ENCODE assay signal across 1 cellular context in the genomic region with DNA sequence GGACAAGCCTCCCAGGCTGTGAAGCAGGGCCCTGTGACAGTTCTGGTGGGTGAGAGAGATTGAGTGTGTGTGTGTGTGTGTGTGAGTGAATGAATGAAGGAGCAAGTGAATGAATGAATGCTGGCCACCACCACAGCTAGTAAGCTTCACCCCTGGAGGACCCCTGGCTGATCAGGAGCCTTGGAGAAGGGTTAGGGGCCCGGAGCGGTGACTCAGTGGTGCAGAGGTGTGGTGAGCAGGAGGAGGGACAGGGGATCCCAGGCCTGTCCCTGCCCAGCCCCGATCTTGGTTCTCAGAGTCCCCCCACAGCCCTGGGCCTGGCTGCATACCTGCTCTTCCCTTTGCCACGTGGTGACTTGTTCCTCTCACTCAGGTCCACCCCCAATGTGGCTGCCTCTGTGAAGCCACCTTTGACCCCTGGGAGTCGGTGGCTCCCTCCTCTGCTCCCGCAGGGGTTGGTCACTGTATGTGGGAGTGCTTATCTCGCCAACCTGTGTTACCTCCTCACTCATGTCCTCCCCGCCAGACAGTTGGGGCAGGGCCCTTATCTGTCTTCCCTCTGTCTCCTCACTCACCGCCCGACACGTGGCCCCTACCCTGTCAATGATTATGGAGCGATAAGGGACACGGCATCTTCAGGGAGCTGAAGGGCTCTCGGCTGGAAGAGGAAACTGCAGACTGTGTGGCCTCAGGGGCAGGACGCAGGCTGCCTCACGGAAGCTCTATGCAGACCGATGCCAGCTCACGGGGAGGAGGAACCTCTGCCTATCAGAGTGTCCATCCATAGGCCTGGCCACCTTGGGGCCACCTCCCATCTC.
A peak's percentile ranks its signal among the peaks of the same experiment; 100 is the strongest.
TF ChIP-seq lines count a peak whose summit lies in the region.

No MANE protein-coding gene starts in this region.

TF ChIP-seq in K562, 482 proteins besides CTCF, POLR2A, EP300 and RAD21 (continued from another document and continues in another):
- TF ChIP-seq, protein P1, sequence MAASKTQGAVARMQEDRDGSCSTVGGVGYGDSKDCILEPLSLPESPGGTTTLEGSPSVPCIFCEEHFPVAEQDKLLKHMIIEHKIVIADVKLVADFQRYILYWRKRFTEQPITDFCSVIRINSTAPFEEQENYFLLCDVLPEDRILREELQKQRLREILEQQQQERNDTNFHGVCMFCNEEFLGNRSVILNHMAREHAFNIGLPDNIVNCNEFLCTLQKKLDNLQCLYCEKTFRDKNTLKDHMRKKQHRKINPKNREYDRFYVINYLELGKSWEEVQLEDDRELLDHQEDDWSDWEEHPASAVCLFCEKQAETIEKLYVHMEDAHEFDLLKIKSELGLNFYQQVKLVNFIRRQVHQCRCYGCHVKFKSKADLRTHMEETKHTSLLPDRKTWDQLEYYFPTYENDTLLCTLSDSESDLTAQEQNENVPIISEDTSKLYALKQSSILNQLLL (CRISPR knock-in tag; IDR thresholded peaks at IDR 0.05; ENCODE audit: borderline replicate concordance): no peak
- TF ChIP-seq PML (IDR thresholded peaks at IDR 0.05; ENCODE audit: low read length): peak; percentile 100
- peak; percentile 93 for TF ChIP-seq RAD51 (IDR thresholded peaks at IDR 0.05; ENCODE audit: borderline replicate concordance, low read depth)
- no peak for TF ChIP-seq THRAP3 (IDR thresholded peaks at IDR 0.05; ENCODE audit: borderline replicate concordance)
- TF ChIP-seq ZNF561 (CRISPR knock-in tag; conservative IDR thresholded peaks at IDR 0.05): no peak
- peak; percentile 44; the same call in 1 of the 2 replicates for TF ChIP-seq HCFC1 (IDR thresholded peaks at IDR 0.05; ENCODE audit: low read depth, low read length)
- no peak for TF ChIP-seq TEAD2 (tag; IDR thresholded peaks at IDR 0.05)
- TF ChIP-seq ZNF354B (CRISPR knock-in tag; IDR thresholded peaks at IDR 0.05): no peak
- TF ChIP-seq HDAC2 (IDR thresholded peaks at IDR 0.05): peak; percentile 100
- TF ChIP-seq CREB1 (IDR thresholded peaks at IDR 0.05): peak; percentile 93
- TF ChIP-seq CREB1 (CRISPR knock-in tag; IDR thresholded peaks at IDR 0.05): peak; percentile 90
- peak; percentile 93 for TF ChIP-seq DIDO1 (tag; IDR thresholded peaks at IDR 0.05; ENCODE audit: low read depth)
- TF ChIP-seq RB1 (IDR thresholded peaks at IDR 0.05; ENCODE audit: low read depth): peak; percentile 54; the same call in 1 of the 2 replicates
- peak; percentile 92 for TF ChIP-seq ZBTB1 (CRISPR knock-in tag; IDR thresholded peaks at IDR 0.05; ENCODE audit: borderline replicate concordance, low read depth)
- TF ChIP-seq ZNF232 (CRISPR knock-in tag; IDR thresholded peaks at IDR 0.05): no peak
- TF ChIP-seq ZNF121 (CRISPR knock-in tag; conservative IDR thresholded peaks at IDR 0.05): no peak
- TF ChIP-seq, protein P2, sequence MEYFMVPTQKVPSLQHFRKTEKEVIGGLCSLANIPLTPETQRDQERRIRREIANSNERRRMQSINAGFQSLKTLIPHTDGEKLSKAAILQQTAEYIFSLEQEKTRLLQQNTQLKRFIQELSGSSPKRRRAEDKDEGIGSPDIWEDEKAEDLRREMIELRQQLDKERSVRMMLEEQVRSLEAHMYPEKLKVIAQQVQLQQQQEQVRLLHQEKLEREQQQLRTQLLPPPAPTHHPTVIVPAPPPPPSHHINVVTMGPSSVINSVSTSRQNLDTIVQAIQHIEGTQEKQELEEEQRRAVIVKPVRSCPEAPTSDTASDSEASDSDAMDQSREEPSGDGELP (CRISPR knock-in tag; IDR thresholded peaks at IDR 0.05; ENCODE audit: borderline replicate concordance): peak; percentile 97
- peak; percentile 80 for TF ChIP-seq DACH1 (IDR thresholded peaks at IDR 0.05; ENCODE audit: partially characterized antibody)
- TF ChIP-seq ZNF41 (CRISPR knock-in tag; conservative IDR thresholded peaks at IDR 0.05): peak; percentile 69
- TF ChIP-seq MAFG (tag; conservative IDR thresholded peaks at IDR 0.05): 0 out of 2 replicates have a peak, but pooled peaks have one; percentile 20
- TF ChIP-seq SOX6 (IDR thresholded peaks at IDR 0.05): peak; percentile 100
- TF ChIP-seq NFE2 (IDR thresholded peaks at IDR 0.05; ENCODE audit: low read depth): peak; percentile 71; the same call in 1 of the 2 replicates
- TF ChIP-seq, protein P3, sequence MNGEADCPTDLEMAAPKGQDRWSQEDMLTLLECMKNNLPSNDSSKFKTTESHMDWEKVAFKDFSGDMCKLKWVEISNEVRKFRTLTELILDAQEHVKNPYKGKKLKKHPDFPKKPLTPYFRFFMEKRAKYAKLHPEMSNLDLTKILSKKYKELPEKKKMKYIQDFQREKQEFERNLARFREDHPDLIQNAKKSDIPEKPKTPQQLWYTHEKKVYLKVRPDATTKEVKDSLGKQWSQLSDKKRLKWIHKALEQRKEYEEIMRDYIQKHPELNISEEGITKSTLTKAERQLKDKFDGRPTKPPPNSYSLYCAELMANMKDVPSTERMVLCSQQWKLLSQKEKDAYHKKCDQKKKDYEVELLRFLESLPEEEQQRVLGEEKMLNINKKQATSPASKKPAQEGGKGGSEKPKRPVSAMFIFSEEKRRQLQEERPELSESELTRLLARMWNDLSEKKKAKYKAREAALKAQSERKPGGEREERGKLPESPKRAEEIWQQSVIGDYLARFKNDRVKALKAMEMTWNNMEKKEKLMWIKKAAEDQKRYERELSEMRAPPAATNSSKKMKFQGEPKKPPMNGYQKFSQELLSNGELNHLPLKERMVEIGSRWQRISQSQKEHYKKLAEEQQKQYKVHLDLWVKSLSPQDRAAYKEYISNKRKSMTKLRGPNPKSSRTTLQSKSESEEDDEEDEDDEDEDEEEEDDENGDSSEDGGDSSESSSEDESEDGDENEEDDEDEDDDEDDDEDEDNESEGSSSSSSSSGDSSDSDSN (IDR thresholded peaks at IDR 0.05; ENCODE audit: borderline replicate concordance in 1 of 2, low read depth in 2 of 2, low read length in 2 of 2): peak in 1 of 2 experiments; percentile 75; a peak in 1 of 4 replicates
- no peak for TF ChIP-seq NR3C1 (CRISPR knock-in tag; IDR thresholded peaks at IDR 0.05)
- TF ChIP-seq DNMT1 (IDR thresholded peaks at IDR 0.05): no peak; the same call in 1 of the 2 replicates
- TF ChIP-seq, protein P4, sequence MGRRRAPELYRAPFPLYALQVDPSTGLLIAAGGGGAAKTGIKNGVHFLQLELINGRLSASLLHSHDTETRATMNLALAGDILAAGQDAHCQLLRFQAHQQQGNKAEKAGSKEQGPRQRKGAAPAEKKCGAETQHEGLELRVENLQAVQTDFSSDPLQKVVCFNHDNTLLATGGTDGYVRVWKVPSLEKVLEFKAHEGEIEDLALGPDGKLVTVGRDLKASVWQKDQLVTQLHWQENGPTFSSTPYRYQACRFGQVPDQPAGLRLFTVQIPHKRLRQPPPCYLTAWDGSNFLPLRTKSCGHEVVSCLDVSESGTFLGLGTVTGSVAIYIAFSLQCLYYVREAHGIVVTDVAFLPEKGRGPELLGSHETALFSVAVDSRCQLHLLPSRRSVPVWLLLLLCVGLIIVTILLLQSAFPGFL (CRISPR knock-in tag; IDR thresholded peaks at IDR 0.05): no peak
- TF ChIP-seq, protein P5, sequence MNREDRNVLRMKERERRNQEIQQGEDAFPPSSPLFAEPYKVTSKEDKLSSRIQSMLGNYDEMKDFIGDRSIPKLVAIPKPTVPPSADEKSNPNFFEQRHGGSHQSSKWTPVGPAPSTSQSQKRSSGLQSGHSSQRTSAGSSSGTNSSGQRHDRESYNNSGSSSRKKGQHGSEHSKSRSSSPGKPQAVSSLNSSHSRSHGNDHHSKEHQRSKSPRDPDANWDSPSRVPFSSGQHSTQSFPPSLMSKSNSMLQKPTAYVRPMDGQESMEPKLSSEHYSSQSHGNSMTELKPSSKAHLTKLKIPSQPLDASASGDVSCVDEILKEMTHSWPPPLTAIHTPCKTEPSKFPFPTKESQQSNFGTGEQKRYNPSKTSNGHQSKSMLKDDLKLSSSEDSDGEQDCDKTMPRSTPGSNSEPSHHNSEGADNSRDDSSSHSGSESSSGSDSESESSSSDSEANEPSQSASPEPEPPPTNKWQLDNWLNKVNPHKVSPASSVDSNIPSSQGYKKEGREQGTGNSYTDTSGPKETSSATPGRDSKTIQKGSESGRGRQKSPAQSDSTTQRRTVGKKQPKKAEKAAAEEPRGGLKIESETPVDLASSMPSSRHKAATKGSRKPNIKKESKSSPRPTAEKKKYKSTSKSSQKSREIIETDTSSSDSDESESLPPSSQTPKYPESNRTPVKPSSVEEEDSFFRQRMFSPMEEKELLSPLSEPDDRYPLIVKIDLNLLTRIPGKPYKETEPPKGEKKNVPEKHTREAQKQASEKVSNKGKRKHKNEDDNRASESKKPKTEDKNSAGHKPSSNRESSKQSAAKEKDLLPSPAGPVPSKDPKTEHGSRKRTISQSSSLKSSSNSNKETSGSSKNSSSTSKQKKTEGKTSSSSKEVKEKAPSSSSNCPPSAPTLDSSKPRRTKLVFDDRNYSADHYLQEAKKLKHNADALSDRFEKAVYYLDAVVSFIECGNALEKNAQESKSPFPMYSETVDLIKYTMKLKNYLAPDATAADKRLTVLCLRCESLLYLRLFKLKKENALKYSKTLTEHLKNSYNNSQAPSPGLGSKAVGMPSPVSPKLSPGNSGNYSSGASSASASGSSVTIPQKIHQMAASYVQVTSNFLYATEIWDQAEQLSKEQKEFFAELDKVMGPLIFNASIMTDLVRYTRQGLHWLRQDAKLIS (CRISPR knock-in tag; IDR thresholded peaks at IDR 0.05): peak; percentile 96
- peak; percentile 76 for TF ChIP-seq MEF2A (IDR thresholded peaks at IDR 0.05; ENCODE audit: control insufficient read depth, low read depth, low read length)
- TF ChIP-seq, protein P6, sequence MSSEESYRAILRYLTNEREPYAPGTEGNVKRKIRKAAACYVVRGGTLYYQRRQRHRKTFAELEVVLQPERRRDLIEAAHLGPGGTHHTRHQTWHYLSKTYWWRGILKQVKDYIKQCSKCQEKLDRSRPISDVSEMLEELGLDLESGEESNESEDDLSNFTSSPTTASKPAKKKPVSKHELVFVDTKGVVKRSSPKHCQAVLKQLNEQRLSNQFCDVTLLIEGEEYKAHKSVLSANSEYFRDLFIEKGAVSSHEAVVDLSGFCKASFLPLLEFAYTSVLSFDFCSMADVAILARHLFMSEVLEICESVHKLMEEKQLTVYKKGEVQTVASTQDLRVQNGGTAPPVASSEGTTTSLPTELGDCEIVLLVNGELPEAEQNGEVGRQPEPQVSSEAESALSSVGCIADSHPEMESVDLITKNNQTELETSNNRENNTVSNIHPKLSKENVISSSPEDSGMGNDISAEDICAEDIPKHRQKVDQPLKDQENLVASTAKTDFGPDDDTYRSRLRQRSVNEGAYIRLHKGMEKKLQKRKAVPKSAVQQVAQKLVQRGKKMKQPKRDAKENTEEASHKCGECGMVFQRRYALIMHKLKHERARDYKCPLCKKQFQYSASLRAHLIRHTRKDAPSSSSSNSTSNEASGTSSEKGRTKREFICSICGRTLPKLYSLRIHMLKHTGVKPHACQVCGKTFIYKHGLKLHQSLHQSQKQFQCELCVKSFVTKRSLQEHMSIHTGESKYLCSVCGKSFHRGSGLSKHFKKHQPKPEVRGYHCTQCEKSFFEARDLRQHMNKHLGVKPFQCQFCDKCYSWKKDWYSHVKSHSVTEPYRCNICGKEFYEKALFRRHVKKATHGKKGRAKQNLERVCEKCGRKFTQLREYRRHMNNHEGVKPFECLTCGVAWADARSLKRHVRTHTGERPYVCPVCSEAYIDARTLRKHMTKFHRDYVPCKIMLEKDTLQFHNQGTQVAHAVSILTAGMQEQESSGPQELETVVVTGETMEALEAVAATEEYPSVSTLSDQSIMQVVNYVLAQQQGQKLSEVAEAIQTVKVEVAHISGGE (CRISPR knock-in tag; IDR thresholded peaks at IDR 0.05): peak in 1 of 3 experiments; percentile 90; a peak in 2 of 6 replicates
- TF ChIP-seq, protein P7, sequence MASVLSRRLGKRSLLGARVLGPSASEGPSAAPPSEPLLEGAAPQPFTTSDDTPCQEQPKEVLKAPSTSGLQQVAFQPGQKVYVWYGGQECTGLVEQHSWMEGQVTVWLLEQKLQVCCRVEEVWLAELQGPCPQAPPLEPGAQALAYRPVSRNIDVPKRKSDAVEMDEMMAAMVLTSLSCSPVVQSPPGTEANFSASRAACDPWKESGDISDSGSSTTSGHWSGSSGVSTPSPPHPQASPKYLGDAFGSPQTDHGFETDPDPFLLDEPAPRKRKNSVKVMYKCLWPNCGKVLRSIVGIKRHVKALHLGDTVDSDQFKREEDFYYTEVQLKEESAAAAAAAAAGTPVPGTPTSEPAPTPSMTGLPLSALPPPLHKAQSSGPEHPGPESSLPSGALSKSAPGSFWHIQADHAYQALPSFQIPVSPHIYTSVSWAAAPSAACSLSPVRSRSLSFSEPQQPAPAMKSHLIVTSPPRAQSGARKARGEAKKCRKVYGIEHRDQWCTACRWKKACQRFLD (CRISPR knock-in tag; IDR thresholded peaks at IDR 0.05): peak; percentile 99
- TF ChIP-seq CBFA2T3 (IDR thresholded peaks at IDR 0.05): peak; percentile 100
- peak; percentile 61 for TF ChIP-seq KDM5B (IDR thresholded peaks at IDR 0.05; ENCODE audit: insufficient replicate concordance, low read depth, low read length)
- TF ChIP-seq, protein P8, sequence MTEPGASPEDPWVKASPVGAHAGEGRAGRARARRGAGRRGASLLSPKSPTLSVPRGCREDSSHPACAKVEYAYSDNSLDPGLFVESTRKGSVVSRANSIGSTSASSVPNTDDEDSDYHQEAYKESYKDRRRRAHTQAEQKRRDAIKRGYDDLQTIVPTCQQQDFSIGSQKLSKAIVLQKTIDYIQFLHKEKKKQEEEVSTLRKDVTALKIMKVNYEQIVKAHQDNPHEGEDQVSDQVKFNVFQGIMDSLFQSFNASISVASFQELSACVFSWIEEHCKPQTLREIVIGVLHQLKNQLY (CRISPR knock-in tag; conservative IDR thresholded peaks at IDR 0.05): 0 out of 4 replicates have a peak, but pooled peaks of 1 of the 2 experiments have one; percentile 73
- TF ChIP-seq, protein P9, sequence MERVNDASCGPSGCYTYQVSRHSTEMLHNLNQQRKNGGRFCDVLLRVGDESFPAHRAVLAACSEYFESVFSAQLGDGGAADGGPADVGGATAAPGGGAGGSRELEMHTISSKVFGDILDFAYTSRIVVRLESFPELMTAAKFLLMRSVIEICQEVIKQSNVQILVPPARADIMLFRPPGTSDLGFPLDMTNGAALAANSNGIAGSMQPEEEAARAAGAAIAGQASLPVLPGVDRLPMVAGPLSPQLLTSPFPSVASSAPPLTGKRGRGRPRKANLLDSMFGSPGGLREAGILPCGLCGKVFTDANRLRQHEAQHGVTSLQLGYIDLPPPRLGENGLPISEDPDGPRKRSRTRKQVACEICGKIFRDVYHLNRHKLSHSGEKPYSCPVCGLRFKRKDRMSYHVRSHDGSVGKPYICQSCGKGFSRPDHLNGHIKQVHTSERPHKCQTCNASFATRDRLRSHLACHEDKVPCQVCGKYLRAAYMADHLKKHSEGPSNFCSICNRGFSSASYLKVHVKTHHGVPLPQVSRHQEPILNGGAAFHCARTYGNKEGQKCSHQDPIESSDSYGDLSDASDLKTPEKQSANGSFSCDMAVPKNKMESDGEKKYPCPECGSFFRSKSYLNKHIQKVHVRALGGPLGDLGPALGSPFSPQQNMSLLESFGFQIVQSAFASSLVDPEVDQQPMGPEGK (CRISPR knock-in tag; IDR thresholded peaks at IDR 0.05; ENCODE audit: borderline replicate concordance): no peak
- peak; percentile 98 for TF ChIP-seq DMBX1 (CRISPR knock-in tag; IDR thresholded peaks at IDR 0.05; ENCODE audit: borderline replicate concordance)
- TF ChIP-seq PCBP1 (IDR thresholded peaks at IDR 0.05; ENCODE audit: low read depth, low read length, poor library complexity, severe bottlenecking): peak; percentile 81
- no peak for TF ChIP-seq ZNF146 (CRISPR knock-in tag; IDR thresholded peaks at IDR 0.05; ENCODE audit: unreplicated experiment)
- TF ChIP-seq, protein P10, sequence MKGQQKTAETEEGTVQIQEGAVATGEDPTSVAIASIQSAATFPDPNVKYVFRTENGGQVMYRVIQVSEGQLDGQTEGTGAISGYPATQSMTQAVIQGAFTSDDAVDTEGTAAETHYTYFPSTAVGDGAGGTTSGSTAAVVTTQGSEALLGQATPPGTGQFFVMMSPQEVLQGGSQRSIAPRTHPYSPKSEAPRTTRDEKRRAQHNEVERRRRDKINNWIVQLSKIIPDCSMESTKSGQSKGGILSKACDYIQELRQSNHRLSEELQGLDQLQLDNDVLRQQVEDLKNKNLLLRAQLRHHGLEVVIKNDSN (CRISPR knock-in tag; IDR thresholded peaks at IDR 0.05): peak; percentile 98
- no peak for TF ChIP-seq SRSF9 (IDR thresholded peaks at IDR 0.05; ENCODE audit: borderline replicate concordance, low read depth, low read length)
- TF ChIP-seq LCOR (CRISPR knock-in tag; IDR thresholded peaks at IDR 0.05): peak; percentile 99
